23 cellular contexts compared by ENCODE assay signal in genomic region chr6:123619156-123619555, GRCh38. TPM values are rescaled to one million over a fixed set of nuclear protein-coding genes. Genes with fewer than 3 reads are reported as not detected.
"Had no signal": no experiment of that assay in that cellular context is flagged by ENCODE, and none has a peak within 500 bp of the region (broad histone marks: within the 10 kb centered on the region; RNA-seq: fewer than 3 reads in every experiment).

No MANE protein-coding gene starts in this region.

- H3K36me3 ChIP-seq: esophagus squamous epithelium, left lung, prostate gland, suprapubic skin, thyroid gland, upper lobe of left lung, uterus had no signal

- H3K4me3 ChIP-seq: esophagus squamous epithelium, left lung, lung, prostate gland, smooth muscle cell, suprapubic skin, thyroid gland, upper lobe of left lung, uterus had no signal

- DNase-seq: cerebellar nuclear complex; dermis blood vessel endothelial cell; esophagus squamous epithelium; foreskin fibroblast; head of caudate nucleus; hypothalamus; left lung; mesenchymal stem cell; midbrain; naive thymus-derived CD4-positive, alpha-beta T cell; nephron progenitor cell; retina; stimulated activated CD4-positive, alpha-beta T cell treated with anti-CD3 and anti-CD28 coated beads, Interleukin-2, amount 100 ng/mL, for 48 hours; stimulated activated naive CD4-positive, alpha-beta T cell treated with Interleukin-2 at 50 U/mL for 16 hours; thyroid gland; upper lobe of left lung; uterus had no signal

- ATAC-seq: left lung; naive thymus-derived CD4-positive, alpha-beta T cell had no signal

- H3K27me3 ChIP-seq: esophagus squamous epithelium, left lung, suprapubic skin, thyroid gland, upper lobe of left lung, uterus had no signal

- H3K4me1 ChIP-seq: esophagus squamous epithelium, left lung, parathyroid adenoma, prostate gland, suprapubic skin, thyroid gland, upper lobe of left lung, uterus had no signal

- H3K27ac ChIP-seq: esophagus squamous epithelium, left lung, parathyroid adenoma, prostate gland, suprapubic skin, thyroid gland, upper lobe of left lung, uterus had no signal

- H3K9me3 ChIP-seq: esophagus squamous epithelium, left lung, prostate gland, suprapubic skin, thyroid gland, upper lobe of left lung, uterus had no signal

RNA-seq across cellular contexts. Expression of gene TRDN, which starts 17.6 kb away (rescaled TPM):
- total RNA-seq: dermis blood vessel endothelial cell; epithelial cell of proximal tubule; esophagus squamous epithelium; naive thymus-derived CD4-positive, alpha-beta T cell; smooth muscle cell; suprapubic skin; thyroid gland had no signal
- polyA plus RNA-seq: naive thymus-derived CD4-positive, alpha-beta T cell had no signal
